In the genomic region with DNA sequence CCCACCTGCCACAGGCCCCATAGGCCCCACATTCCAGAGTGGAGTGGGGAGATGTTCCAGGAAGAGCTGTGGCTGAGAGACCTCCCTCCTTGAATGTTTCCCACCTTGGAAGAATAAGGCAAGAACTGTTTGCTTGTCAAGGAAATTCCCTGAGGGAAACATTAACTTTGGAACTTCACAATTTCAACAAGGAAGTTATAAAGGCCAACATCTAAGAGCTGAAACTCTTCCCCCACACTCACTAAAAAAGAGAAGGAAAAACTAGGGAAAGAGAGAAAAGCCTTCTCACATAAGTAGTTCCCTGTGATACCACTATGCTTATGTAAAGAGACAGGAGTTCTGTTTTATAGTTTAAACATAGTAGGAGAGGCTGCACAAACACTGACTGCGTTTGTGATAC, we compare ENCODE assay signal across 22 cellular contexts.
"Had no signal": no experiment of that assay in that cellular context is flagged by ENCODE, and none has a peak within 500 bp of the region (broad histone marks: within the 10 kb centered on the region; RNA-seq: fewer than 3 reads in every experiment).

No MANE protein-coding gene starts in this region.

- H3K9ac ChIP-seq: neural progenitor cell had no signal

- H3K4me1 Mint-ChIP-seq: natural killer cell; stimulated activated effector memory CD8-positive, alpha-beta T cell treated with anti-CD3 and anti-CD28 coated beads, Interleukin-12 subunit alpha, Interleukin-12 subunit beta, amount 100 ng/mL, for 72 hours had no signal

- H3K9me3 ChIP-seq: esophagus muscularis mucosa, gastrocnemius medialis, heart right ventricle, pancreas, prostate gland, right lobe of liver, suprapubic skin, thyroid gland, upper lobe of left lung, uterus had no signal

- H2AFZ ChIP-seq: neural progenitor cell had no signal

- H3K27ac ChIP-seq: epithelial cell of prostate, esophagus muscularis mucosa, gastrocnemius medialis, neural progenitor cell, pancreas, prostate gland, right lobe of liver, suprapubic skin, thyroid gland, upper lobe of left lung, uterus had no signal

- H3K4me1 ChIP-seq: gastrocnemius medialis, neural progenitor cell, pancreas, prostate gland, right lobe of liver, uterus had no signal

- H3K27me3 ChIP-seq: esophagus muscularis mucosa, gastrocnemius medialis, heart right ventricle, neural progenitor cell, pancreas, right lobe of liver, suprapubic skin, thyroid gland, upper lobe of left lung, uterus had no signal

- H3K4me3 ChIP-seq: esophagus muscularis mucosa, gastrocnemius medialis, heart right ventricle, neural progenitor cell, pancreas, prostate gland, right lobe of liver, suprapubic skin, thyroid gland, upper lobe of left lung, uterus had no signal

- H3K36me3 Mint-ChIP-seq: natural killer cell; neural progenitor cell; stimulated activated effector memory CD8-positive, alpha-beta T cell treated with anti-CD3 and anti-CD28 coated beads, Interleukin-12 subunit alpha, Interleukin-12 subunit beta, amount 100 ng/mL, for 72 hours had no signal

- H3K36me3 ChIP-seq: esophagus muscularis mucosa, gastrocnemius medialis, heart right ventricle, neural progenitor cell, pancreas, prostate gland, right lobe of liver, suprapubic skin, thyroid gland, upper lobe of left lung, uterus had no signal

- H3K4me3 Mint-ChIP-seq: effector memory CD8-positive, alpha-beta T cell; natural killer cell; neural progenitor cell; stimulated activated effector memory CD8-positive, alpha-beta T cell treated with anti-CD3 and anti-CD28 coated beads, Interleukin-12 subunit alpha, Interleukin-12 subunit beta, amount 100 ng/mL, for 72 hours had no signal

- DNase-seq: effector memory CD8-positive, alpha-beta T cell; gastrocnemius medialis; heart right ventricle; left cardiac atrium; mesendoderm; natural killer cell; occipital lobe; pancreas; retina; right lobe of liver; stimulated activated CD4-positive, alpha-beta T cell treated with anti-CD3 and anti-CD28 coated beads, Interleukin-4, amount 100 ng/mL, for 1 hour; stimulated activated CD8-positive, alpha-beta memory T cell treated with anti-CD3 and anti-CD28 coated beads, Interleukin-4, amount 100 ng/mL, for 48 hours; stimulated activated naive CD8-positive, alpha-beta T cell treated with anti-CD3 and anti-CD28 coated beads, Interleukin-15, Interleukin-2, amounts not matched to agents 100 U/mL and 50 U/mL, for 24 hours; thyroid gland; upper lobe of left lung; uterus had no signal

- H3K4me2 ChIP-seq: neural progenitor cell had no signal

- H3K27ac Mint-ChIP-seq: effector memory CD8-positive, alpha-beta T cell; natural killer cell; neural progenitor cell; stimulated activated effector memory CD8-positive, alpha-beta T cell treated with anti-CD3 and anti-CD28 coated beads, Interleukin-12 subunit alpha, Interleukin-12 subunit beta, amount 100 ng/mL, for 72 hours had no signal

- H3K9me3 Mint-ChIP-seq: effector memory CD8-positive, alpha-beta T cell; natural killer cell; neural progenitor cell; stimulated activated effector memory CD8-positive, alpha-beta T cell treated with anti-CD3 and anti-CD28 coated beads, Interleukin-12 subunit alpha, Interleukin-12 subunit beta, amount 100 ng/mL, for 72 hours had no signal

- ATAC-seq: effector memory CD8-positive, alpha-beta T cell; gastrocnemius medialis; heart right ventricle; left cardiac atrium; natural killer cell; pancreas; right lobe of liver; stimulated activated effector memory CD8-positive, alpha-beta T cell treated with anti-CD3 and anti-CD28 coated beads, Interleukin-12 subunit alpha, Interleukin-12 subunit beta, amount 100 ng/mL, for 72 hours; stimulated activated naive CD8-positive, alpha-beta T cell treated with anti-CD3 and anti-CD28 coated beads, Interleukin-15, Interleukin-2, amounts not matched to agents 100 U/mL and 50 U/mL, for 24 hours had no signal
